Comparison of ENCODE assay signal across 1 cellular context in the genomic region with DNA sequence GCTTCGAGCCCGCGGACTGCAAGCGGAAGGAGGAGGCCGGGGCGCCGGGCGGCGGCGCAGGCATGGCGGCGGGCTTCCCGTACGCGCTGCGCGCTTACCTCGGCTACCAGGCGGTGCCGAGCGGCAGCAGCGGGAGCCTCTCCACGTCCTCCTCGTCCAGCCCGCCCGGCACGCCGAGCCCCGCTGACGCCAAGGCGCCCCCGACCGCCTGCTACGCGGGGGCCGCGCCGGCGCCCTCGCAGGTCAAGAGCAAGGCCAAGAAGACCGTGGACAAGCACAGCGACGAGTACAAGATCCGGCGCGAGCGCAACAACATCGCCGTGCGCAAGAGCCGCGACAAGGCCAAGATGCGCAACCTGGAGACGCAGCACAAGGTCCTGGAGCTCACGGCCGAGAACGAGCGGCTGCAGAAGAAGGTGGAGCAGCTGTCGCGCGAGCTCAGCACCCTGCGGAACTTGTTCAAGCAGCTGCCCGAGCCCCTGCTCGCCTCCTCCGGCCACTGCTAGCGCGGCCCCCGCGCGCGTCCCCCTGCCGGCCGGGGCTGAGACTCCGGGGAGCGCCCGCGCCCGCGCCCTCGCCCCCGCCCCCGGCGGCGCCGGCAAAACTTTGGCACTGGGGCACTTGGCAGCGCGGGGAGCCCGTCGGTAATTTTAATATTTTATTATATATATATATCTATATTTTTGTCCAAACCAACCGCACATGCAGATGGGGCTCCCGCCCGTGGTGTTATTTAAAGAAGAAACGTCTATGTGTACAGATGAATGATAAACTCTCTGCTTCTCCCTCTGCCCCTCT.
TF ChIP-seq lines count a peak whose summit lies in the region.

No MANE protein-coding gene starts in this region.

TF ChIP-seq in HepG2, 621 proteins besides CTCF, POLR2A, EP300 and RAD21 (continued from another document and continues in another):
- TF ChIP-seq KLF12 (CRISPR knock-in tag; IDR thresholded peaks at IDR 0.05; ENCODE audit: borderline replicate concordance) (no peak), ISL2 (CRISPR knock-in tag; IDR thresholded peaks at IDR 0.05) (0 out of 2 replicates have a peak, but pooled peaks have one; percentile 37), ZNF3 (CRISPR knock-in tag; IDR thresholded peaks at IDR 0.05) (no peak), CEBPB (IDR thresholded peaks at IDR 0.05; ENCODE audit: borderline replicate concordance, low read depth, low read length) (no peak), MEIS2 (CRISPR knock-in tag; IDR thresholded peaks at IDR 0.05) (peak; percentile 27; the same call in 1 of the 2 replicates), MED1 (CRISPR knock-in tag; IDR thresholded peaks at IDR 0.05) (peak; percentile 50; the same call in 1 of the 2 replicates), ZNF367 (CRISPR knock-in tag; IDR thresholded peaks at IDR 0.05; ENCODE audit: borderline replicate concordance) (no peak; the same call in 1 of the 2 replicates), ZBTB21 (CRISPR knock-in tag; IDR thresholded peaks at IDR 0.05) (no peak; the same call in 1 of the 2 replicates), ZNF383 (CRISPR knock-in tag; IDR thresholded peaks at IDR 0.05; ENCODE audit: borderline replicate concordance) (no peak), ZNF337 (CRISPR knock-in tag; IDR thresholded peaks at IDR 0.05; ENCODE audit: borderline replicate concordance, low read depth) (peak; percentile 70; the same call in 1 of the 2 replicates), ERF (CRISPR knock-in tag; IDR thresholded peaks at IDR 0.05) (peak; percentile 38), ZFAT (CRISPR knock-in tag; conservative IDR thresholded peaks at IDR 0.05) (0 out of 2 replicates have a peak, but pooled peaks have one; percentile 43), GATAD1 (CRISPR knock-in tag; IDR thresholded peaks at IDR 0.05) (no peak), ELF3 (CRISPR knock-in tag; IDR thresholded peaks at IDR 0.05) (no peak), TBX2 (CRISPR knock-in tag; IDR thresholded peaks at IDR 0.05; ENCODE audit: borderline replicate concordance) (peak; percentile 27; the same call in 1 of the 2 replicates), STAG1 (CRISPR knock-in tag; IDR thresholded peaks at IDR 0.05) (peak; percentile 24; the same call in 1 of the 2 replicates), RNF2 (conservative IDR thresholded peaks at IDR 0.05; ENCODE audit: low read depth) (no peak; the same call in 1 of the 2 replicates), SP2 (CRISPR knock-in tag; IDR thresholded peaks at IDR 0.05) (peak; percentile 44; the same call in 1 of the 2 replicates), ZNF329 (CRISPR knock-in tag; IDR thresholded peaks at IDR 0.05; ENCODE audit: low read depth) (peak; percentile 34; the same call in 1 of the 2 replicates)
- TF ChIP-seq, protein P1, sequence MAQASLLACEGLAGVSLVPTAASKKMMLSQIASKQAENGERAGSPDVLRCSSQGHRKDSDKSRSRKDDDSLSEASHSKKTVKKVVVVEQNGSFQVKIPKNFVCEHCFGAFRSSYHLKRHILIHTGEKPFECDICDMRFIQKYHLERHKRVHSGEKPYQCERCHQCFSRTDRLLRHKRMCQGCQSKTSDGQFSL (CRISPR knock-in tag; IDR thresholded peaks at IDR 0.05), result no peak
- TF ChIP-seq, protein P2, sequence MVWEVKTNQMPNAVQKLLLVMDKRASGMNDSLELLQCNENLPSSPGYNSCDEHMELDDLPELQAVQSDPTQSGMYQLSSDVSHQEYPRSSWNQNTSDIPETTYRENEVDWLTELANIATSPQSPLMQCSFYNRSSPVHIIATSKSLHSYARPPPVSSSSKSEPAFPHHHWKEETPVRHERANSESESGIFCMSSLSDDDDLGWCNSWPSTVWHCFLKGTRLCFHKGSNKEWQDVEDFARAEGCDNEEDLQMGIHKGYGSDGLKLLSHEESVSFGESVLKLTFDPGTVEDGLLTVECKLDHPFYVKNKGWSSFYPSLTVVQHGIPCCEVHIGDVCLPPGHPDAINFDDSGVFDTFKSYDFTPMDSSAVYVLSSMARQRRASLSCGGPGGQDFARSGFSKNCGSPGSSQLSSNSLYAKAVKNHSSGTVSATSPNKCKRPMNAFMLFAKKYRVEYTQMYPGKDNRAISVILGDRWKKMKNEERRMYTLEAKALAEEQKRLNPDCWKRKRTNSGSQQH (CRISPR knock-in tag; IDR thresholded peaks at IDR 0.05; ENCODE audit: low read depth), result 0 out of 2 replicates have a peak, but pooled peaks have one; percentile 16
- TF ChIP-seq, protein P3, sequence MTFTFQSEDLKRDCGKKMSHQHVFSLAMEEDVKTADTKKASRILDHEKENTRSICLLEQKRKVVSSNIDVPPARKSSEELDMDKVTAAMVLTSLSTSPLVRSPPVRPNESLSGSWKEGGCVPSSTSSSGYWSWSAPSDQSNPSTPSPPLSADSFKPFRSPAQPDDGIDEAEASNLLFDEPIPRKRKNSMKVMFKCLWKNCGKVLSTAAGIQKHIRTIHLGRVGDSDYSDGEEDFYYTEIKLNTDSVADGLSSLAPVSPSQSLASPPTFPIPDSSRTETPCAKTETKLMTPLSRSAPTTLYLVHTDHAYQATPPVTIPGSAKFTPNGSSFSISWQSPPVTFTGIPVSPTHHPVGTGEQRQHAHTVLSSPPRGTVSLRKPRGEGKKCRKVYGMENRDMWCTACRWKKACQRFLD (CRISPR knock-in tag; IDR thresholded peaks at IDR 0.05; ENCODE audit: borderline replicate concordance), result peak; percentile 65
- TF ChIP-seq, protein P4, sequence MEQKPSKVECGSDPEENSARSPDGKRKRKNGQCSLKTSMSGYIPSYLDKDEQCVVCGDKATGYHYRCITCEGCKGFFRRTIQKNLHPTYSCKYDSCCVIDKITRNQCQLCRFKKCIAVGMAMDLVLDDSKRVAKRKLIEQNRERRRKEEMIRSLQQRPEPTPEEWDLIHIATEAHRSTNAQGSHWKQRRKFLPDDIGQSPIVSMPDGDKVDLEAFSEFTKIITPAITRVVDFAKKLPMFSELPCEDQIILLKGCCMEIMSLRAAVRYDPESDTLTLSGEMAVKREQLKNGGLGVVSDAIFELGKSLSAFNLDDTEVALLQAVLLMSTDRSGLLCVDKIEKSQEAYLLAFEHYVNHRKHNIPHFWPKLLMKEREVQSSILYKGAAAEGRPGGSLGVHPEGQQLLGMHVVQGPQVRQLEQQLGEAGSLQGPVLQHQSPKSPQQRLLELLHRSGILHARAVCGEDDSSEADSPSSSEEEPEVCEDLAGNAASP (CRISPR knock-in tag; IDR thresholded peaks at IDR 0.05; ENCODE audit: borderline replicate concordance), result no peak
- TF ChIP-seq, protein P5, sequence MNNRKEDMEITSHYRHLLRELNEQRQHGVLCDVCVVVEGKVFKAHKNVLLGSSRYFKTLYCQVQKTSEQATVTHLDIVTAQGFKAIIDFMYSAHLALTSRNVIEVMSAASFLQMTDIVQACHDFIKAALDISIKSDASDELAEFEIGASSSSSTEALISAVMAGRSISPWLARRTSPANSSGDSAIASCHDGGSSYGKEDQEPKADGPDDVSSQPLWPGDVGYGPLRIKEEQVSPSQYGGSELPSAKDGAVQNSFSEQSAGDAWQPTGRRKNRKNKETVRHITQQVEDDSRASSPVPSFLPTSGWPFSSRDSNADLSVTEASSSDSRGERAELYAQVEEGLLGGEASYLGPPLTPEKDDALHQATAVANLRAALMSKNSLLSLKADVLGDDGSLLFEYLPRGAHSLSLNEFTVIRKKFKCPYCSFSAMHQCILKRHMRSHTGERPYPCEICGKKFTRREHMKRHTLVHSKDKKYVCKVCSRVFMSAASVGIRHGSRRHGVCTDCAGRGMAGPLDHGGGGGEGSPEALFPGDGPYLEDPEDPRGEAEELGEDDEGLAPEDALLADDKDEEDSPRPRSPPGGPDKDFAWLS (CRISPR knock-in tag; IDR thresholded peaks at IDR 0.05; ENCODE audit: borderline replicate concordance), result no peak
- TF ChIP-seq, protein P6, sequence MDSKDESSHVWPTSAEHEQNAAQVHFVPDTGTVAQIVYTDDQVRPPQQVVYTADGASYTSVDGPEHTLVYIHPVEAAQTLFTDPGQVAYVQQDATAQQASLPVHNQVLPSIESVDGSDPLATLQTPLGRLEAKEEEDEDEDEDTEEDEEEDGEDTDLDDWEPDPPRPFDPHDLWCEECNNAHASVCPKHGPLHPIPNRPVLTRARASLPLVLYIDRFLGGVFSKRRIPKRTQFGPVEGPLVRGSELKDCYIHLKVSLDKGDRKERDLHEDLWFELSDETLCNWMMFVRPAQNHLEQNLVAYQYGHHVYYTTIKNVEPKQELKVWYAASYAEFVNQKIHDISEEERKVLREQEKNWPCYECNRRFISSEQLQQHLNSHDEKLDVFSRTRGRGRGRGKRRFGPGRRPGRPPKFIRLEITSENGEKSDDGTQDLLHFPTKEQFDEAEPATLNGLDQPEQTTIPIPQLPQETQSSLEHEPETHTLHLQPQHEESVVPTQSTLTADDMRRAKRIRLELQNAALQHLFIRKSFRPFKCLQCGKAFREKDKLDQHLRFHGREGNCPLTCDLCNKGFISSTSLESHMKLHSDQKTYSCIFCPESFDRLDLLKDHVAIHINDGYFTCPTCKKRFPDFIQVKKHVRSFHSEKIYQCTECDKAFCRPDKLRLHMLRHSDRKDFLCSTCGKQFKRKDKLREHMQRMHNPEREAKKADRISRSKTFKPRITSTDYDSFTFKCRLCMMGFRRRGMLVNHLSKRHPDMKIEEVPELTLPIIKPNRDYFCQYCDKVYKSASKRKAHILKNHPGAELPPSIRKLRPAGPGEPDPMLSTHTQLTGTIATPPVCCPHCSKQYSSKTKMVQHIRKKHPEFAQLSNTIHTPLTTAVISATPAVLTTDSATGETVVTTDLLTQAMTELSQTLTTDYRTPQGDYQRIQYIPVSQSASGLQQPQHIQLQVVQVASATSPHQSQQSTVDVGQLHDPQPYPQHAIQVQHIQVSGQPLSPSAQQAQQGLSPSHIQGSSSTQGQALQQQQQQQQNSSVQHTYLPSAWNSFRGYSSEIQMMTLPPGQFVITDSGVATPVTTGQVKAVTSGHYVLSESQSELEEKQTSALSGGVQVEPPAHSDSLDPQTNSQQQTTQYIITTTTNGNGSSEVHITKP (CRISPR knock-in tag; IDR thresholded peaks at IDR 0.05; ENCODE audit: low read depth), result no peak
- TF ChIP-seq, protein P7, sequence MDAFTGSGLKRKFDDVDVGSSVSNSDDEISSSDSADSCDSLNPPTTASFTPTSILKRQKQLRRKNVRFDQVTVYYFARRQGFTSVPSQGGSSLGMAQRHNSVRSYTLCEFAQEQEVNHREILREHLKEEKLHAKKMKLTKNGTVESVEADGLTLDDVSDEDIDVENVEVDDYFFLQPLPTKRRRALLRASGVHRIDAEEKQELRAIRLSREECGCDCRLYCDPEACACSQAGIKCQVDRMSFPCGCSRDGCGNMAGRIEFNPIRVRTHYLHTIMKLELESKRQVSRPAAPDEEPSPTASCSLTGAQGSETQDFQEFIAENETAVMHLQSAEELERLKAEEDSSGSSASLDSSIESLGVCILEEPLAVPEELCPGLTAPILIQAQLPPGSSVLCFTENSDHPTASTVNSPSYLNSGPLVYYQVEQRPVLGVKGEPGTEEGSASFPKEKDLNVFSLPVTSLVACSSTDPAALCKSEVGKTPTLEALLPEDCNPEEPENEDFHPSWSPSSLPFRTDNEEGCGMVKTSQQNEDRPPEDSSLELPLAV (CRISPR knock-in tag; conservative IDR thresholded peaks at IDR 0.05; ENCODE audit: low read depth), result no peak
- TF ChIP-seq, protein P8, sequence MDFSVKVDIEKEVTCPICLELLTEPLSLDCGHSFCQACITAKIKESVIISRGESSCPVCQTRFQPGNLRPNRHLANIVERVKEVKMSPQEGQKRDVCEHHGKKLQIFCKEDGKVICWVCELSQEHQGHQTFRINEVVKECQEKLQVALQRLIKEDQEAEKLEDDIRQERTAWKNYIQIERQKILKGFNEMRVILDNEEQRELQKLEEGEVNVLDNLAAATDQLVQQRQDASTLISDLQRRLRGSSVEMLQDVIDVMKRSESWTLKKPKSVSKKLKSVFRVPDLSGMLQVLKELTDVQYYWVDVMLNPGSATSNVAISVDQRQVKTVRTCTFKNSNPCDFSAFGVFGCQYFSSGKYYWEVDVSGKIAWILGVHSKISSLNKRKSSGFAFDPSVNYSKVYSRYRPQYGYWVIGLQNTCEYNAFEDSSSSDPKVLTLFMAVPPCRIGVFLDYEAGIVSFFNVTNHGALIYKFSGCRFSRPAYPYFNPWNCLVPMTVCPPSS (IDR thresholded peaks at IDR 0.05), result no peak
- TF ChIP-seq, protein P9, sequence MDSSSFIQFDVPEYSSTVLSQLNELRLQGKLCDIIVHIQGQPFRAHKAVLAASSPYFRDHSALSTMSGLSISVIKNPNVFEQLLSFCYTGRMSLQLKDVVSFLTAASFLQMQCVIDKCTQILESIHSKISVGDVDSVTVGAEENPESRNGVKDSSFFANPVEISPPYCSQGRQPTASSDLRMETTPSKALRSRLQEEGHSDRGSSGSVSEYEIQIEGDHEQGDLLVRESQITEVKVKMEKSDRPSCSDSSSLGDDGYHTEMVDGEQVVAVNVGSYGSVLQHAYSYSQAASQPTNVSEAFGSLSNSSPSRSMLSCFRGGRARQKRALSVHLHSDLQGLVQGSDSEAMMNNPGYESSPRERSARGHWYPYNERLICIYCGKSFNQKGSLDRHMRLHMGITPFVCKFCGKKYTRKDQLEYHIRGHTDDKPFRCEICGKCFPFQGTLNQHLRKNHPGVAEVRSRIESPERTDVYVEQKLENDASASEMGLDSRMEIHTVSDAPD (CRISPR knock-in tag; IDR thresholded peaks at IDR 0.05), result no peak
- TF ChIP-seq, protein P10, sequence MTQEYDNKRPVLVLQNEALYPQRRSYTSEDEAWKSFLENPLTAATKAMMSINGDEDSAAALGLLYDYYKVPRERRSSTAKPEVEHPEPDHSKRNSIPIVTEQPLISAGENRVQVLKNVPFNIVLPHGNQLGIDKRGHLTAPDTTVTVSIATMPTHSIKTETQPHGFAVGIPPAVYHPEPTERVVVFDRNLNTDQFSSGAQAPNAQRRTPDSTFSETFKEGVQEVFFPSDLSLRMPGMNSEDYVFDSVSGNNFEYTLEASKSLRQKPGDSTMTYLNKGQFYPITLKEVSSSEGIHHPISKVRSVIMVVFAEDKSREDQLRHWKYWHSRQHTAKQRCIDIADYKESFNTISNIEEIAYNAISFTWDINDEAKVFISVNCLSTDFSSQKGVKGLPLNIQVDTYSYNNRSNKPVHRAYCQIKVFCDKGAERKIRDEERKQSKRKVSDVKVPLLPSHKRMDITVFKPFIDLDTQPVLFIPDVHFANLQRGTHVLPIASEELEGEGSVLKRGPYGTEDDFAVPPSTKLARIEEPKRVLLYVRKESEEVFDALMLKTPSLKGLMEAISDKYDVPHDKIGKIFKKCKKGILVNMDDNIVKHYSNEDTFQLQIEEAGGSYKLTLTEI (CRISPR knock-in tag; conservative IDR thresholded peaks at IDR 0.05), result no peak
- TF ChIP-seq, protein P11, sequence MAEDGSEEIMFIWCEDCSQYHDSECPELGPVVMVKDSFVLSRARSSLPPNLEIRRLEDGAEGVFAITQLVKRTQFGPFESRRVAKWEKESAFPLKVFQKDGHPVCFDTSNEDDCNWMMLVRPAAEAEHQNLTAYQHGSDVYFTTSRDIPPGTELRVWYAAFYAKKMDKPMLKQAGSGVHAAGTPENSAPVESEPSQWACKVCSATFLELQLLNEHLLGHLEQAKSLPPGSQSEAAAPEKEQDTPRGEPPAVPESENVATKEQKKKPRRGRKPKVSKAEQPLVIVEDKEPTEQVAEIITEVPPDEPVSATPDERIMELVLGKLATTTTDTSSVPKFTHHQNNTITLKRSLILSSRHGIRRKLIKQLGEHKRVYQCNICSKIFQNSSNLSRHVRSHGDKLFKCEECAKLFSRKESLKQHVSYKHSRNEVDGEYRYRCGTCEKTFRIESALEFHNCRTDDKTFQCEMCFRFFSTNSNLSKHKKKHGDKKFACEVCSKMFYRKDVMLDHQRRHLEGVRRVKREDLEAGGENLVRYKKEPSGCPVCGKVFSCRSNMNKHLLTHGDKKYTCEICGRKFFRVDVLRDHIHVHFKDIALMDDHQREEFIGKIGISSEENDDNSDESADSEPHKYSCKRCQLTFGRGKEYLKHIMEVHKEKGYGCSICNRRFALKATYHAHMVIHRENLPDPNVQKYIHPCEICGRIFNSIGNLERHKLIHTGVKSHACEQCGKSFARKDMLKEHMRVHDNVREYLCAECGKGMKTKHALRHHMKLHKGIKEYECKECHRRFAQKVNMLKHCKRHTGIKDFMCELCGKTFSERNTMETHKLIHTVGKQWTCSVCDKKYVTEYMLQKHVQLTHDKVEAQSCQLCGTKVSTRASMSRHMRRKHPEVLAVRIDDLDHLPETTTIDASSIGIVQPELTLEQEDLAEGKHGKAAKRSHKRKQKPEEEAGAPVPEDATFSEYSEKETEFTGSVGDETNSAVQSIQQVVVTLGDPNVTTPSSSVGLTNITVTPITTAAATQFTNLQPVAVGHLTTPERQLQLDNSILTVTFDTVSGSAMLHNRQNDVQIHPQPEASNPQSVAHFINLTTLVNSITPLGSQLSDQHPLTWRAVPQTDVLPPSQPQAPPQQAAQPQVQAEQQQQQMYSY (CRISPR knock-in tag; IDR thresholded peaks at IDR 0.05), result peak; percentile 61
